Comparison of ENCODE assay signal across 11 cellular contexts in genomic region chr10:43249962-43250624, GRCh38. TPM values are rescaled to one million over a fixed set of nuclear protein-coding genes. Genes with fewer than 3 reads are reported as not detected.
A peak's percentile ranks its signal among the peaks of the same experiment; 100 is the strongest.
DNase-seq lines count a peak whose midpoint lies in the region; TF ChIP-seq lines count a peak whose summit lies in the region.
"Had no signal": no experiment of that assay in that cellular context is flagged by ENCODE, and none has a peak within 500 bp of the region (broad histone marks: within the 10 kb centered on the region; RNA-seq: fewer than 3 reads in every experiment).

No MANE protein-coding gene starts in this region.

- H3K9me2 ChIP-seq in OCI-LY7 (ENCODE audit: insufficient read depth, low read length), result 0 out of 2 replicates have a peak, but pooled peaks cover 5% of the 10 kb centered on the region

- H3K4me3 Mint-ChIP-seq in neural progenitor cell, result no peak overlapping the region
- H3K4me3 Mint-ChIP-seq in endothelial cell (ENCODE audit: unreplicated experiment), result no peak overlapping the region

- H3K79me2 ChIP-seq in neural progenitor cell (ENCODE audit: low read depth) (no peaks in the 10 kb centered on the region), OCI-LY7 (ENCODE audit: insufficient read depth, low read depth, low read length) (no peaks in the 10 kb centered on the region)

- in situ Hi-C loops in Caki2 (cut with HindIII; ENCODE audit: low pct_unique_long_range_greater_than_20kb, low sequenced_read_pairs), result no loop called here

- H3K9ac ChIP-seq in neural progenitor cell, result no peak overlapping the region

- peaks cover 8% of the 10 kb centered on the region for H3F3A ChIP-seq in neural progenitor cell (ENCODE audit: low read depth)

- H2AFZ ChIP-seq in neural progenitor cell (replicated peaks) (no peak overlapping the region), OCI-LY7 (ENCODE audit: low read length) (no peak overlapping the region)

- H3K4me3 ChIP-seq in breast epithelium (no peak overlapping the region), neural progenitor cell (no peak overlapping the region), OCI-LY7 (ENCODE audit: low read depth, low read length, poor library complexity, severe bottlenecking) (no peak overlapping the region)

- no peaks in the 10 kb centered on the region for H3K36me3 Mint-ChIP-seq in neural progenitor cell
- no peaks in the 10 kb centered on the region for H3K36me3 Mint-ChIP-seq in endothelial cell (ENCODE audit: low read depth, unreplicated experiment)

- CTCF ChIA-PET in OCI-LY7 (lab: Charles Lee; ENCODE audit: unreplicated experiment), result interaction anchor here (0.5 kb wide), 1 partner anchor 45 kb away, joined by 5 read pairs; no protein-coding TSS in a partner anchor

- no peak for TF ChIP-seq POLR2A in breast epithelium (IDR thresholded peaks at IDR 0.05)

- H3K9me3 Mint-ChIP-seq in neural progenitor cell (peaks cover 5% of the 10 kb centered on the region), endothelial cell (ENCODE audit: unreplicated experiment) (no peaks in the 10 kb centered on the region)

- H3K9me3 ChIP-seq in breast epithelium, result peaks cover 0 to 16% of the 10 kb centered on the region in 2 donors
- no peaks in the 10 kb centered on the region for H3K9me3 ChIP-seq in neural progenitor cell (ENCODE audit: low read depth)
- H3K9me3 ChIP-seq in OCI-LY7 (ENCODE audit: low read length), result peaks cover 14% of the 10 kb centered on the region; the same call in 1 of the 2 replicates

- H3K4me2 ChIP-seq in neural progenitor cell (no peak overlapping the region), OCI-LY7 (ENCODE audit: low read length) (no peak overlapping the region)

- H3K4me1 ChIP-seq in breast epithelium (no peaks in the 10 kb centered on the region), neural progenitor cell (peaks cover 6% of the 10 kb centered on the region), OCI-LY7 (ENCODE audit: insufficient read depth, low read length, poor library complexity, severe bottlenecking) (no peaks in the 10 kb centered on the region)

- H3K4me1 Mint-ChIP-seq in neural progenitor cell (peaks cover 4% of the 10 kb centered on the region), endothelial cell (ENCODE audit: unreplicated experiment) (peaks cover 14% of the 10 kb centered on the region)

- intact Hi-C loops in breast epithelium (cut with DNase I; ENCODE audit: low total_unique reads), result no loop called here
- intact Hi-C loops in OCI-LY7 (cut with micrococcal nuclease; ENCODE audit: unreplicated experiment), result no loop called here

- no peak for TF ChIP-seq CTCF in breast epithelium (IDR thresholded peaks at IDR 0.05)
- TF ChIP-seq CTCF in neural progenitor cell (IDR thresholded peaks at IDR 0.05), result no peak
- TF ChIP-seq CTCF in endothelial cell (IDR thresholded peaks at IDR 0.05; ENCODE audit: unreplicated experiment), result no peak
- TF ChIP-seq CTCF in OCI-LY7 (conservative IDR thresholded peaks at IDR 0.05; ENCODE audit: low read length), result no peak

- no TSS peak for BruUV-seq in OCI-LY7 (replicated peaks; lab: Mats Ljungman, UMichigan)

- DNase-seq in Caki2 (ENCODE audit: low read depth) (peak; percentile 14), NAMALWA (ENCODE audit: low spot score) (peak; percentile 15), breast epithelium (ENCODE audit: low spot score in 2 of 2) (peak; percentile 16 to 46), neural progenitor cell (ENCODE audit: low spot score) (peak; percentile 51), NCI-H1694 (lab: John Stamatoyannopoulos, UW) (no peak), NCI-H187 (lab: John Stamatoyannopoulos, UW) (no peak), endothelial cell (ENCODE audit: low spot score) (no peak), OCI-LY7 (ENCODE audit: low spot score) (no peak)
- DNase-seq: NCI-H2171, WERI-Rb-1 had no signal

- H3K27me3 Mint-ChIP-seq in neural progenitor cell (ENCODE audit: insufficient read depth, low read depth) (peaks cover 10% of the 10 kb centered on the region), endothelial cell (ENCODE audit: unreplicated experiment) (peaks cover 10% of the 10 kb centered on the region)

- H3K27ac Mint-ChIP-seq in neural progenitor cell (no peak overlapping the region), endothelial cell (ENCODE audit: unreplicated experiment) (no peak overlapping the region)

- H3K27me3 ChIP-seq in breast epithelium (no peaks in the 10 kb centered on the region), neural progenitor cell (no peaks in the 10 kb centered on the region)

- H3K36me3 ChIP-seq in breast epithelium (no peaks in the 10 kb centered on the region), neural progenitor cell (no peaks in the 10 kb centered on the region), OCI-LY7 (ENCODE audit: insufficient read depth, low read length) (no peaks in the 10 kb centered on the region)
- H3K36me3 ChIP-seq: WERI-Rb-1 had no signal

- no peaks in the 10 kb centered on the region for H4K20me1 ChIP-seq in neural progenitor cell (ENCODE audit: low read depth)
- no peaks in the 10 kb centered on the region for H4K20me1 ChIP-seq in OCI-LY7 (ENCODE audit: insufficient read depth, low read length)

- H3K27ac ChIP-seq in breast epithelium (no peak overlapping the region), neural progenitor cell (no peak overlapping the region), OCI-LY7 (ENCODE audit: low read depth, low read length, poor library complexity, severe bottlenecking) (no peak overlapping the region)
- H3K27ac ChIP-seq: WERI-Rb-1 had no signal

- POLR2A ChIA-PET in OCI-LY7 (lab: Charles Lee), result no interaction called here

RNA-seq across cellular contexts. Expression of gene RASGEF1A, which starts 16.8 kb away (rescaled TPM):
- total RNA-seq in Caki2 (2014; rRNA removed; shearing (Covaris generic); ENCODE audit: low replicate concordance), result 1.3 and 13.7 TPM in 2 replicates
- 10 to 100 TPM in 2 of 3 donors, 1 to 10 TPM in 1; 1.1 to 15.8 (median 11.5) TPM for total RNA-seq in breast epithelium
- total RNA-seq in neural progenitor cell (ENCODE audit: low replicate concordance), result 3.5 and 6.5 TPM in 2 replicates
- total RNA-seq in endothelial cell (ENCODE audit: unreplicated experiment), result 1.3 TPM
- 0.06 and 0.36 TPM in 2 replicates for total RNA-seq in OCI-LY7 (2014; rRNA removed; shearing (Covaris generic))
- total RNA-seq in OCI-LY7 (2022), result 0.35 and 0.55 TPM in 2 replicates
- total RNA-seq: RPMI7951 had no signal

Comparison
In these comparisons a context has a peak if more than half of its experiments do, and no peak if none do; other contexts are left out.
1. DNase-seq: peak in Caki2 (single experiment), NAMALWA (single experiment), breast epithelium (2 of 2) and neural progenitor cell (single experiment); none in NCI-H1694 (single experiment), NCI-H187 (0 of 2), endothelial cell (single experiment) and OCI-LY7 (single experiment).